ENCODE assay signal across 1 cellular context in the genomic region with DNA sequence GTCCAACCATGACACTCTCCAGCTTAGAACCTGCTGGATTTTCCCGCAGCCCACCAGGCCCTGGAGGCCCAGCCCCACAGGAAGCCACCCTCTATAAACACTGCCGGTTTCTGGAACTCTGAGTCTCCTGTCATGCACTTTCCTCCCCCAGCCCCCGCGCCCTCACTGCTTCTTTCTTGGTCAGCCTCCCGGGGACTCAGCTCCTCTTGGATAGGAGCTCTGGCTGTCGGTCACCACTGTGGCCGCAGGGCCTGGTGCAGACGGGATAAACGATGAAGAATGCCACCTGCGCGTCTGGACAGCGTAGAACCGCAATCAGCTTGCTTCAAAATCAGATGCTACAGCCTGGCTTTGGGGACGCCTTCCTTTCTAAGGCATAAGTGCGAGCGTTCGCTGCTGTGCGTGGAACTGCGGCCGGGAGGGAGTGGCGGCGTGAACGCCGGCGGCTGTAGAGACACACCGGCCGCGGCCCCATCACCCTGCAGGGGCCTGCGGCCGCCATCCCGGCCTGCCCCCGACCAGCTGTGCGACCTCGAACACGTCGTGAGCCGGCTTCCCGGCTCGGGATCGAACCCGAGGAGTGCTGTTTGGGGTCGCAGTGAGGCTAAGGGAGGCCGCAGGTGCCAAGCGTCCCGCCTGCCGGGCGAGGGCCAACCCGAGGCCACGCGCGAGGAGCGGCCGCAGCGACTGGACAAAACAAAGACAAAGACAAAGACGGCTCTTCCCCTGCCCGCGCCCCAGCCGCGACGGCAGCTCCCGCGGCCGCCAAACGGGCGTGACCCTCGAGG.
TF ChIP-seq lines count a peak whose summit lies in the region.

No MANE protein-coding gene starts in this region.

TF ChIP-seq in HepG2, 621 proteins besides CTCF, POLR2A, EP300 and RAD21 (continued from another document and continues in another):
- 0 out of 2 replicates have a peak, but pooled peaks have one; percentile 12 for TF ChIP-seq PHF21A (CRISPR knock-in tag; IDR thresholded peaks at IDR 0.05)
- 0 out of 2 replicates have a peak, but pooled peaks have one; percentile 19 for TF ChIP-seq BRCA1 (CRISPR knock-in tag; IDR thresholded peaks at IDR 0.05)
- no peak for TF ChIP-seq CENPT (CRISPR knock-in tag; IDR thresholded peaks at IDR 0.05; ENCODE audit: low read depth)
- no peak; the same call in 1 of the 2 replicates for TF ChIP-seq BCL3 (CRISPR knock-in tag; IDR thresholded peaks at IDR 0.05)
- no peak for TF ChIP-seq MATR3 (CRISPR knock-in tag; IDR thresholded peaks at IDR 0.05)
- TF ChIP-seq PLRG1 (conservative IDR thresholded peaks at IDR 0.05): no peak
- TF ChIP-seq, protein P1, sequence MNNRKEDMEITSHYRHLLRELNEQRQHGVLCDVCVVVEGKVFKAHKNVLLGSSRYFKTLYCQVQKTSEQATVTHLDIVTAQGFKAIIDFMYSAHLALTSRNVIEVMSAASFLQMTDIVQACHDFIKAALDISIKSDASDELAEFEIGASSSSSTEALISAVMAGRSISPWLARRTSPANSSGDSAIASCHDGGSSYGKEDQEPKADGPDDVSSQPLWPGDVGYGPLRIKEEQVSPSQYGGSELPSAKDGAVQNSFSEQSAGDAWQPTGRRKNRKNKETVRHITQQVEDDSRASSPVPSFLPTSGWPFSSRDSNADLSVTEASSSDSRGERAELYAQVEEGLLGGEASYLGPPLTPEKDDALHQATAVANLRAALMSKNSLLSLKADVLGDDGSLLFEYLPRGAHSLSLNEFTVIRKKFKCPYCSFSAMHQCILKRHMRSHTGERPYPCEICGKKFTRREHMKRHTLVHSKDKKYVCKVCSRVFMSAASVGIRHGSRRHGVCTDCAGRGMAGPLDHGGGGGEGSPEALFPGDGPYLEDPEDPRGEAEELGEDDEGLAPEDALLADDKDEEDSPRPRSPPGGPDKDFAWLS (CRISPR knock-in tag; IDR thresholded peaks at IDR 0.05; ENCODE audit: borderline replicate concordance): no peak; the same call in 1 of the 2 replicates
- no peak; the same call in 1 of the 2 replicates for TF ChIP-seq SP4 (CRISPR knock-in tag; IDR thresholded peaks at IDR 0.05)
- 0 out of 2 replicates have a peak, but pooled peaks have one; percentile 36 for TF ChIP-seq ZNF761 (CRISPR knock-in tag; conservative IDR thresholded peaks at IDR 0.05)
- TF ChIP-seq ZNF234 (CRISPR knock-in tag; conservative IDR thresholded peaks at IDR 0.05): 0 out of 2 replicates have a peak, but pooled peaks have one; percentile 47
- 0 out of 2 replicates have a peak, but pooled peaks have one; percentile 40 for TF ChIP-seq ZNF558 (CRISPR knock-in tag; IDR thresholded peaks at IDR 0.05; ENCODE audit: borderline replicate concordance)
- 0 out of 2 replicates have a peak, but pooled peaks have one; percentile 28 for TF ChIP-seq PREB (CRISPR knock-in tag; IDR thresholded peaks at IDR 0.05)
- no peak for TF ChIP-seq SP5 (CRISPR knock-in tag; IDR thresholded peaks at IDR 0.05; ENCODE audit: borderline replicate concordance, low read depth)
- peak; percentile 55; the same call in 1 of the 2 replicates for TF ChIP-seq ZNF777 (CRISPR knock-in tag; IDR thresholded peaks at IDR 0.05)
- 0 out of 2 replicates have a peak, but pooled peaks have one; percentile 55 for TF ChIP-seq ZNF160 (CRISPR knock-in tag; IDR thresholded peaks at IDR 0.05)
- TF ChIP-seq NFE2L2 (IDR thresholded peaks at IDR 0.05; ENCODE audit: low read length): no peak
- TF ChIP-seq MED1 (CRISPR knock-in tag; IDR thresholded peaks at IDR 0.05): peak; percentile 44
- TF ChIP-seq ZNF484 (CRISPR knock-in tag; IDR thresholded peaks at IDR 0.05; ENCODE audit: borderline replicate concordance, low read depth): 0 out of 2 replicates have a peak, but pooled peaks have one; percentile 38
- TF ChIP-seq TMF1 (CRISPR knock-in tag; IDR thresholded peaks at IDR 0.05; ENCODE audit: low read depth): 0 out of 2 replicates have a peak, but pooled peaks have one; percentile 22
- no peak for TF ChIP-seq HDAC2 (CRISPR knock-in tag; IDR thresholded peaks at IDR 0.05)
- 0 out of 2 replicates have a peak, but pooled peaks have one; percentile 46 for TF ChIP-seq ZNF367 (CRISPR knock-in tag; IDR thresholded peaks at IDR 0.05; ENCODE audit: borderline replicate concordance)
- peak; percentile 57 for TF ChIP-seq ZNF501 (CRISPR knock-in tag; IDR thresholded peaks at IDR 0.05)
- TF ChIP-seq, protein P2, sequence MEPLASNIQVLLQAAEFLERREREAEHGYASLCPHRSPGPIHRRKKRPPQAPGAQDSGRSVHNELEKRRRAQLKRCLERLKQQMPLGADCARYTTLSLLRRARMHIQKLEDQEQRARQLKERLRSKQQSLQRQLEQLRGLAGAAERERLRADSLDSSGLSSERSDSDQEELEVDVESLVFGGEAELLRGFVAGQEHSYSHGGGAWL (CRISPR knock-in tag; IDR thresholded peaks at IDR 0.05): no peak
- 0 out of 2 replicates have a peak, but pooled peaks have one; percentile 60 for TF ChIP-seq ZFAT (CRISPR knock-in tag; conservative IDR thresholded peaks at IDR 0.05)
- peak; percentile 30; the same call in 1 of the 2 replicates for TF ChIP-seq ZNF776 (CRISPR knock-in tag; IDR thresholded peaks at IDR 0.05)
- TF ChIP-seq ZNF3 (CRISPR knock-in tag; IDR thresholded peaks at IDR 0.05): no peak
- TF ChIP-seq HMG20B (CRISPR knock-in tag; conservative IDR thresholded peaks at IDR 0.05): no peak
- TF ChIP-seq GLMP (CRISPR knock-in tag; IDR thresholded peaks at IDR 0.05; ENCODE audit: borderline replicate concordance): peak; percentile 74; the same call in 1 of the 2 replicates
- TF ChIP-seq ZNF891 (CRISPR knock-in tag; IDR thresholded peaks at IDR 0.05): peak; percentile 20; the same call in 1 of the 2 replicates
- TF ChIP-seq KLF13 (CRISPR knock-in tag; IDR thresholded peaks at IDR 0.05): no peak
- no peak for TF ChIP-seq FOSL1 (CRISPR knock-in tag; IDR thresholded peaks at IDR 0.05; ENCODE audit: borderline replicate concordance)
- TF ChIP-seq ZNF816 (CRISPR knock-in tag; IDR thresholded peaks at IDR 0.05; ENCODE audit: borderline replicate concordance): peak; percentile 75; the same call in 1 of the 2 replicates
- no peak for TF ChIP-seq SPEN (CRISPR knock-in tag; IDR thresholded peaks at IDR 0.05; ENCODE audit: low read depth)
- TF ChIP-seq, protein P3, sequence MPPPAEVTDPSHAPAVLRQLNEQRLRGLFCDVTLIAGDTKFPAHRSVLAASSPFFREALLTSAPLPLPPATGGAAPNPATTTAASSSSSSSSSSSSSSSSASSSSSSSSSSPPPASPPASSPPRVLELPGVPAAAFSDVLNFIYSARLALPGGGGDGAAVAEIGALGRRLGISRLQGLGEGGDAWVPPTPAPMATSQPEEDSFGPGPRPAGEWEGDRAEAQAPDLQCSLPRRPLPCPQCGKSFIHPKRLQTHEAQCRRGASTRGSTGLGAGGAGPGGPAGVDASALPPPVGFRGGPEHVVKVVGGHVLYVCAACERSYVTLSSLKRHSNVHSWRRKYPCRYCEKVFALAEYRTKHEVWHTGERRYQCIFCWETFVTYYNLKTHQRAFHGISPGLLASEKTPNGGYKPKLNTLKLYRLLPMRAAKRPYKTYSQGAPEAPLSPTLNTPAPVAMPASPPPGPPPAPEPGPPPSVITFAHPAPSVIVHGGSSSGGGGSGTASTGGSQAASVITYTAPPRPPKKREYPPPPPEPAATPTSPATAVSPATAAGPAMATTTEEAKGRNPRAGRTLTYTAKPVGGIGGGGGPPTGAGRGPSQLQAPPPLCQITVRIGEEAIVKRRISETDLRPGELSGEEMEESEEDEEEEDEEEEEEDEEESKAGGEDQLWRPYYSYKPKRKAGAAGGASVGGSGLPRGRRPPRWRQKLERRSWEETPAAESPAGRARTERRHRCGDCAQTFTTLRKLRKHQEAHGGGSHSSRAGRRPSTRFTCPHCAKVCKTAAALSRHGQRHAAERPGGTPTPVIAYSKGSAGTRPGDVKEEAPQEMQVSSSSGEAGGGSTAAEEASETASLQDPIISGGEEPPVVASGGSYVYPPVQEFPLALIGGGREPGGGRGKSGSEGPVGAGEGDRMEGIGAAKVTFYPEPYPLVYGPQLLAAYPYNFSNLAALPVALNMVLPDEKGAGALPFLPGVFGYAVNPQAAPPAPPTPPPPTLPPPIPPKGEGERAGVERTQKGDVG (CRISPR knock-in tag; IDR thresholded peaks at IDR 0.05; ENCODE audit: borderline replicate concordance): no peak
- 0 out of 2 replicates have a peak, but pooled peaks have one; percentile 11 for TF ChIP-seq ZNF280D (CRISPR knock-in tag; IDR thresholded peaks at IDR 0.05)
- TF ChIP-seq ZNF263 (CRISPR knock-in tag; IDR thresholded peaks at IDR 0.05): no peak
- TF ChIP-seq, protein P4, sequence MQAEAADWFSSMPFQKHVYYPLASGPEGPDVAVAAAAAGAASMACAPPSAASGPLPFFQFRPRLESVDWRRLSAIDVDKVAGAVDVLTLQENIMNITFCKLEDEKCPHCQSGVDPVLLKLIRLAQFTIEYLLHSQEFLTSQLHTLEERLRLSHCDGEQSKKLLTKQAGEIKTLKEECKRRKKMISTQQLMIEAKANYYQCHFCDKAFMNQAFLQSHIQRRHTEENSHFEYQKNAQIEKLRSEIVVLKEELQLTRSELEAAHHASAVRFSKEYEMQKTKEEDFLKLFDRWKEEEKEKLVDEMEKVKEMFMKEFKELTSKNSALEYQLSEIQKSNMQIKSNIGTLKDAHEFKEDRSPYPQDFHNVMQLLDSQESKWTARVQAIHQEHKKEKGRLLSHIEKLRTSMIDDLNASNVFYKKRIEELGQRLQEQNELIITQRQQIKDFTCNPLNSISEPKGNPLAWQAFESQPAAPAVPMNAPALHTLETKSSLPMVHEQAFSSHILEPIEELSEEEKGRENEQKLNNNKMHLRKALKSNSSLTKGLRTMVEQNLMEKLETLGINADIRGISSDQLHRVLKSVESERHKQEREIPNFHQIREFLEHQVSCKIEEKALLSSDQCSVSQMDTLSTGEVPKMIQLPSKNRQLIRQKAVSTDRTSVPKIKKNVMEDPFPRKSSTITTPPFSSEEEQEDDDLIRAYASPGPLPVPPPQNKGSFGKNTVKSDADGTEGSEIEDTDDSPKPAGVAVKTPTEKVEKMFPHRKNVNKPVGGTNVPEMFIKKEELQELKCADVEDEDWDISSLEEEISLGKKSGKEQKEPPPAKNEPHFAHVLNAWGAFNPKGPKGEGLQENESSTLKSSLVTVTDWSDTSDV (CRISPR knock-in tag; IDR thresholded peaks at IDR 0.05): 0 out of 2 replicates have a peak, but pooled peaks have one; percentile 81
- 0 out of 2 replicates have a peak, but pooled peaks have one; percentile 11 for TF ChIP-seq SALL1 (CRISPR knock-in tag; IDR thresholded peaks at IDR 0.05)
- TF ChIP-seq TOPORS (CRISPR knock-in tag; IDR thresholded peaks at IDR 0.05): 0 out of 2 replicates have a peak, but pooled peaks have one; percentile 14
- TF ChIP-seq, protein P5, sequence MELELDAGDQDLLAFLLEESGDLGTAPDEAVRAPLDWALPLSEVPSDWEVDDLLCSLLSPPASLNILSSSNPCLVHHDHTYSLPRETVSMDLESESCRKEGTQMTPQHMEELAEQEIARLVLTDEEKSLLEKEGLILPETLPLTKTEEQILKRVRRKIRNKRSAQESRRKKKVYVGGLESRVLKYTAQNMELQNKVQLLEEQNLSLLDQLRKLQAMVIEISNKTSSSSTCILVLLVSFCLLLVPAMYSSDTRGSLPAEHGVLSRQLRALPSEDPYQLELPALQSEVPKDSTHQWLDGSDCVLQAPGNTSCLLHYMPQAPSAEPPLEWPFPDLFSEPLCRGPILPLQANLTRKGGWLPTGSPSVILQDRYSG (CRISPR knock-in tag; IDR thresholded peaks at IDR 0.05): peak; percentile 40; the same call in 1 of the 2 replicates
- TF ChIP-seq MIER2 (CRISPR knock-in tag; IDR thresholded peaks at IDR 0.05): no peak
- TF ChIP-seq FLYWCH1 (CRISPR knock-in tag; IDR thresholded peaks at IDR 0.05): 0 out of 2 replicates have a peak, but pooled peaks have one; percentile 35
- TF ChIP-seq LCORL (IDR thresholded peaks at IDR 0.05): no peak
- TF ChIP-seq LCORL (CRISPR knock-in tag; IDR thresholded peaks at IDR 0.05): peak; percentile 13; the same call in 1 of the 2 replicates
- TF ChIP-seq ZNF121 (CRISPR knock-in tag; IDR thresholded peaks at IDR 0.05): no peak
